In the genomic region with DNA sequence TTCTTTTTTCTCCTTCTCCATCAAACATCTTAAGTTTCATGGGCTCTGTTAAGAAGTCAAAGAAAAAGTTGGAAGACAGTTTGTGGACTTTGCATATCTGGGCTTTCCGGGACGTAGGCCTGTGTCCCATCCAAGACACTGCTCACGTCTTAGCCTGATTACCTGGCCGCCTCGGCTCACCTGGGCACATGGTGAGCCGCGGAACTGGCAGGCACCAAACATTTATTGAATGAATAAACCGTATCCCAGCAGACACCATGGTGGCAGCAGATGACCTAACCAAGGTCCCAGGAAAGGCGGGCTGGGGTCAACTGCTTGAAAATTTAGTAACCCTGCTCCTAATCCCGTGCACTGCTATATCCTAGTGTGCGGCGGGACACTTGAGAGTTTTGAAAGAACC, we compare ENCODE assay signal across 9 cellular contexts. TPM values are rescaled to one million over a fixed set of nuclear protein-coding genes. Genes with fewer than 3 reads are reported as not detected.
A peak's percentile ranks its signal among the peaks of the same experiment; 100 is the strongest.
DNase-seq lines count a peak whose midpoint lies in the region; ATAC-seq, FAIRE-seq and TF ChIP-seq lines count a peak whose summit lies in the region.
"Had no signal": no experiment of that assay in that cellular context is flagged by ENCODE, and none has a peak within 500 bp of the region (broad histone marks: within the 10 kb centered on the region; RNA-seq: fewer than 3 reads in every experiment).

No MANE protein-coding gene starts in this region.

- H3K36me3 Mint-ChIP-seq in activated CD4-positive, alpha-beta T cell treated with anti-CD3 and anti-CD28 coated beads, Interleukin-2, amount 10 ng/mL, durations not matched to agents 7 days and 5 days (ENCODE audit: low read depth), result peaks cover 7% of the 10 kb centered on the region
- H3K36me3 Mint-ChIP-seq in astrocyte (ENCODE audit: low read depth, unreplicated experiment), result no peaks in the 10 kb centered on the region

- intact Hi-C loops in right lobe of liver (cut with DNase I), result loop anchor here in 1 of 2 donors (10.0 kb wide), 1 partner anchor 157 kb away; a partner anchor contains a TSS

- peaks cover 11% of the 10 kb centered on the region for H3K79me2 ChIP-seq in astrocyte (ENCODE audit: insufficient read depth, low read length)

- H3K36me3 ChIP-seq in astrocyte (ENCODE audit: insufficient read depth, low read length) (no peaks in the 10 kb centered on the region), right lobe of liver (no peaks in the 10 kb centered on the region), thoracic aorta (no peaks in the 10 kb centered on the region)

- H3K9me3 ChIP-seq in astrocyte (ENCODE audit: insufficient read depth, low read depth, low read length) (no peaks in the 10 kb centered on the region), right lobe of liver (no peaks in the 10 kb centered on the region), thoracic aorta (no peaks in the 10 kb centered on the region)

- no peaks in the 10 kb centered on the region for H3K27me3 Mint-ChIP-seq in activated CD4-positive, alpha-beta T cell treated with anti-CD3 and anti-CD28 coated beads, Interleukin-2, amount 10 ng/mL, durations not matched to agents 7 days and 5 days
- H3K27me3 Mint-ChIP-seq in astrocyte (ENCODE audit: low read depth, unreplicated experiment), result no peaks in the 10 kb centered on the region

- H3K4me1 Mint-ChIP-seq in activated CD4-positive, alpha-beta T cell treated with anti-CD3 and anti-CD28 coated beads, Interleukin-2, amount 10 ng/mL, durations not matched to agents 7 days and 5 days, result peaks cover 26% of the 10 kb centered on the region
- peaks cover 9% of the 10 kb centered on the region for H3K4me1 Mint-ChIP-seq in astrocyte (ENCODE audit: low read depth, unreplicated experiment)

- H2AFZ ChIP-seq in astrocyte (ENCODE audit: low read depth, low read length), result peak overlapping the region; percentile 81

- WGBS in right lobe of liver (ENCODE audit: insufficient coverage, low coverage, low lambda C conversion rate, missing lambda C conversion rate), result 57% methylated on average over 12 of the region's 12 CpGs

- peak overlapping the region; percentile 86 for H3K27ac Mint-ChIP-seq in activated CD4-positive, alpha-beta T cell treated with anti-CD3 and anti-CD28 coated beads, Interleukin-2, amount 10 ng/mL, durations not matched to agents 7 days and 5 days
- peak overlapping the region; percentile 50 for H3K27ac Mint-ChIP-seq in astrocyte (ENCODE audit: unreplicated experiment)

- DNase-seq in activated CD4-positive, alpha-beta T cell treated with anti-CD3 and anti-CD28 coated beads, Interleukin-2, amount 10 ng/mL, durations not matched to agents 7 days and 5 days, result no peak
- DNase-seq in activated CD4-positive, alpha-beta T cell treated with anti-CD3 and anti-CD28 coated beads for 1 hour, result no peak
- no peak for DNase-seq in astrocyte (ENCODE audit: low read depth)
- DNase-seq in right lobe of liver, result no peak
- no peak for DNase-seq in thoracic aorta (ENCODE audit: low spot score)
- no peak for DNase-seq in H4 (ENCODE audit: low spot score)
- DNase-seq: AML-193 had no signal

- H3K4me3 ChIP-seq in astrocyte (ENCODE audit: insufficient read depth, low read depth, low read length) (peak overlapping the region; percentile 76), right lobe of liver (peak overlapping the region; percentile 39 to 71 (median 54)), thoracic aorta (peak overlapping the region; percentile 89)

- POLR2A ChIA-PET in activated CD4-positive, alpha-beta T cell treated with anti-CD3 and anti-CD28 coated beads, Interleukin-2, amount 10 ng/mL, durations not matched to agents 7 days and 5 days (lab: Charles Lee), result no interaction called here

- H3K27ac ChIP-seq in astrocyte (ENCODE audit: low read depth, low read length), result no peak overlapping the region
- peak overlapping the region in 1 of 3 donors; percentile 81 for H3K27ac ChIP-seq in right lobe of liver
- H3K27ac ChIP-seq in thoracic aorta, result peak overlapping the region in 1 of 2 donors; percentile 29

- H3K4me3 Mint-ChIP-seq in activated CD4-positive, alpha-beta T cell treated with anti-CD3 and anti-CD28 coated beads, Interleukin-2, amount 10 ng/mL, durations not matched to agents 7 days and 5 days, result peak overlapping the region; percentile 77
- peak overlapping the region; percentile 84 for H3K4me3 Mint-ChIP-seq in astrocyte (ENCODE audit: unreplicated experiment)

- no peak for TF ChIP-seq CTCF in astrocyte (IDR thresholded peaks at IDR 0.05; ENCODE audit: insufficient read depth, low read depth, low read length)
- no peak for TF ChIP-seq CTCF in right lobe of liver (IDR thresholded peaks at IDR 0.05)
- no peak for TF ChIP-seq CTCF in thoracic aorta (IDR thresholded peaks at IDR 0.05)

- H3K4me1 ChIP-seq in astrocyte (ENCODE audit: insufficient read depth, low read length), result peaks cover 5% of the 10 kb centered on the region
- peaks cover 0 to 3% (median under 1%) of the 10 kb centered on the region in 4 donors for H3K4me1 ChIP-seq in right lobe of liver
- H3K4me1 ChIP-seq in thoracic aorta (ENCODE audit: control insufficient read depth in 1 of 2, low read depth in 2 of 2), result peaks cover 0 to 7% of the 10 kb centered on the region in 2 donors

- no peak for FAIRE-seq in astrocyte (lab: Jason Lieb, UNC)

- H3K27me3 ChIP-seq in astrocyte (ENCODE audit: insufficient read depth, low read length) (no peaks in the 10 kb centered on the region), right lobe of liver (no peaks in the 10 kb centered on the region), thoracic aorta (replicated peaks; ENCODE audit: insufficient read depth) (no peaks in the 10 kb centered on the region)

- CTCF ChIA-PET in activated CD4-positive, alpha-beta T cell treated with anti-CD3 and anti-CD28 coated beads, Interleukin-2, amount 10 ng/mL, durations not matched to agents 7 days and 5 days (lab: Charles Lee), result no interaction called here

- peak overlapping the region; percentile 88 for H3K4me2 ChIP-seq in astrocyte (ENCODE audit: low read length)

- H3K9ac ChIP-seq in astrocyte (ENCODE audit: low read length), result peak overlapping the region; percentile 84

- TF ChIP-seq POLR2A in right lobe of liver (IDR thresholded peaks at IDR 0.05), result no peak

- peaks cover 4% of the 10 kb centered on the region for H4K20me1 ChIP-seq in astrocyte (ENCODE audit: insufficient read depth, low read length)

- ATAC-seq in right lobe of liver (no peak), thoracic aorta (ENCODE audit: insufficient number of reproducible peaks, low FRiP score, low read depth) (no peak), HG03565 (IDR thresholded peaks at IDR 0.05; ENCODE audit: unreplicated experiment) (no peak), HG03175 (IDR thresholded peaks at IDR 0.05; ENCODE audit: unreplicated experiment) (no peak)

- H3K9me3 Mint-ChIP-seq in activated CD4-positive, alpha-beta T cell treated with anti-CD3 and anti-CD28 coated beads, Interleukin-2, amount 10 ng/mL, durations not matched to agents 7 days and 5 days, result no peaks in the 10 kb centered on the region
- H3K9me3 Mint-ChIP-seq in astrocyte (ENCODE audit: unreplicated experiment), result no peaks in the 10 kb centered on the region

RNA-seq across cellular contexts. Expression of a gene that starts 35.6 kb away (rescaled TPM):
- 1,000 to 10,000 TPM; 1,022 to 1,326 TPM for total RNA-seq in activated CD4-positive, alpha-beta T cell treated with anti-CD3 and anti-CD28 coated beads, Interleukin-2, amount 10 ng/mL, durations not matched to agents 7 days and 5 days
- 1,937 and 2,003 TPM in 2 replicates for total RNA-seq in astrocyte
- 100 to 1,000 TPM; 254 to 400 (median 287) TPM for total RNA-seq in right lobe of liver
- total RNA-seq in thoracic aorta, result 100 to 1,000 TPM; 742 to 943 TPM
- total RNA-seq in H4 (2014; rRNA removed; shearing (Covaris generic)), result 886 and 1,032 TPM in 2 replicates

RNA-seq across cellular contexts. Expression of a gene that starts 37.4 kb away (rescaled TPM):
- total RNA-seq in activated CD4-positive, alpha-beta T cell treated with anti-CD3 and anti-CD28 coated beads, Interleukin-2, amount 10 ng/mL, durations not matched to agents 7 days and 5 days, result 1 to 10 TPM in 1 of 2 experiments, under 1 TPM in 1; 0.96 to 1.5 TPM
- total RNA-seq in astrocyte, result 2.8 and 3.8 TPM in 2 replicates
- total RNA-seq in right lobe of liver, result under 1 TPM in 3 of 6 experiments, not detected in 3; 0.23 to 0.37 (median 0.27) TPM
- total RNA-seq in thoracic aorta, result under 1 TPM; 0.21 to 0.81 TPM
- total RNA-seq in H4 (2014; rRNA removed; shearing (Covaris generic)), result 1.5 and 3.0 TPM in 2 replicates
